20 cellular contexts compared by ENCODE assay signal in genomic region chr10:119504651-119505050, GRCh38. TPM values are rescaled to one million over a fixed set of nuclear protein-coding genes. Genes with fewer than 3 reads are reported as not detected.
DNase-seq lines count a peak whose midpoint lies in the region; ATAC-seq and TF ChIP-seq lines count a peak whose summit lies in the region.
"Had no signal": no experiment of that assay in that cellular context is flagged by ENCODE, and none has a peak within 500 bp of the region (broad histone marks: within the 10 kb centered on the region; RNA-seq: fewer than 3 reads in every experiment).

No MANE protein-coding gene starts in this region.

- H3K4me1 ChIP-seq in CD4-positive, CD25-positive, alpha-beta regulatory T cell (ENCODE audit: control insufficient read depth, insufficient read depth, low read length, poor library complexity, severe bottlenecking) = peaks cover 47% of the 10 kb centered on the region
- H3K4me1 ChIP-seq in neural progenitor cell = no peaks in the 10 kb centered on the region
- H3K4me1 ChIP-seq in ascending aorta = no peaks in the 10 kb centered on the region
- H3K4me1 ChIP-seq: lower lobe of right lung had no signal

- H3K27me3 Mint-ChIP-seq in CD4-positive, CD25-positive, alpha-beta regulatory T cell = no peaks in the 10 kb centered on the region
- H3K27me3 Mint-ChIP-seq in CD4-positive, alpha-beta T cell = no peaks in the 10 kb centered on the region
- no peaks in the 10 kb centered on the region for H3K27me3 Mint-ChIP-seq in activated naive CD8-positive, alpha-beta T cell treated with anti-CD3 and anti-CD28 coated beads for 36 hours
- H3K27me3 Mint-ChIP-seq in neural progenitor cell (ENCODE audit: insufficient read depth, low read depth) = peaks cover 9% of the 10 kb centered on the region

- TF ChIP-seq CTCF in CD4-positive, alpha-beta T cell (IDR thresholded peaks at IDR 0.05) = no peak
- TF ChIP-seq CTCF in neural progenitor cell (IDR thresholded peaks at IDR 0.05) (no peak), ascending aorta (IDR thresholded peaks at IDR 0.05) (no peak)

- no peak overlapping the region for H3K4me2 ChIP-seq in neural progenitor cell
- H3K4me2 ChIP-seq: KMS-11 had no signal

- no peak overlapping the region for H2AFZ ChIP-seq in neural progenitor cell (replicated peaks)

- peak overlapping the region in 1 of 4 donors; percentile 62 for H3K4me3 Mint-ChIP-seq in CD4-positive, CD25-positive, alpha-beta regulatory T cell
- peak overlapping the region; percentile 73 for H3K4me3 Mint-ChIP-seq in CD4-positive, alpha-beta T cell
- H3K4me3 Mint-ChIP-seq in activated naive CD8-positive, alpha-beta T cell treated with anti-CD3 and anti-CD28 coated beads for 36 hours = peak overlapping the region; percentile 51
- peak overlapping the region; percentile 60 for H3K4me3 Mint-ChIP-seq in neural progenitor cell
- H3K4me3 Mint-ChIP-seq: nephron had no signal

- H3K27ac ChIP-seq in CD4-positive, CD25-positive, alpha-beta regulatory T cell (ENCODE audit: insufficient read depth, low read length, poor library complexity, severe bottlenecking) = no peak overlapping the region
- H3K27ac ChIP-seq in CD4-positive, alpha-beta T cell (ENCODE audit: low read depth, low read length) = peak overlapping the region; percentile 62
- no peak overlapping the region for H3K27ac ChIP-seq in neural progenitor cell
- H3K27ac ChIP-seq in ascending aorta = no peak overlapping the region
- H3K27ac ChIP-seq: C4-2B, epithelial cell of prostate, KMS-11, lower lobe of right lung, suprapubic skin had no signal

- no peaks in the 10 kb centered on the region for H3K79me2 ChIP-seq in neural progenitor cell (ENCODE audit: low read depth)

- H4K20me1 ChIP-seq in neural progenitor cell (ENCODE audit: low read depth) = no peaks in the 10 kb centered on the region

- DNase-seq in CD4-positive, CD25-positive, alpha-beta regulatory T cell = no peak
- DNase-seq in CD4-positive, alpha-beta T cell = peak in 1 of 10 experiments; percentile 23
- no peak for DNase-seq in activated naive CD8-positive, alpha-beta T cell treated with anti-CD3 and anti-CD28 coated beads for 36 hours
- DNase-seq in neural progenitor cell (ENCODE audit: low spot score) (no peak), HPDE6-E6E7 (ENCODE audit: extremely low spot score) (no peak), inferior parietal cortex (ENCODE audit: extremely low spot score) (no peak), ascending aorta (ENCODE audit: low spot score in 2 of 2) (no peak)
- DNase-seq: kidney glomerular epithelial cell; lower lobe of right lung; NCI-H1417 treated with DMSO at 0.1 percent for 48 hours; NCI-H2081; NCI-H226; NCI-H69; stimulated activated CD4-positive, alpha-beta T cell treated with anti-CD3 and anti-CD28 coated beads, Interleukin-2, amount 100 ng/mL, for 48 hours; SW 1271 had no signal

- H3K36me3 Mint-ChIP-seq in CD4-positive, CD25-positive, alpha-beta regulatory T cell = peaks cover 33% of the 10 kb centered on the region
- H3K36me3 Mint-ChIP-seq in CD4-positive, alpha-beta T cell (ENCODE audit: low read depth) = peaks cover 86% of the 10 kb centered on the region
- peaks cover 81% of the 10 kb centered on the region for H3K36me3 Mint-ChIP-seq in activated naive CD8-positive, alpha-beta T cell treated with anti-CD3 and anti-CD28 coated beads for 36 hours
- H3K36me3 Mint-ChIP-seq in neural progenitor cell = no peaks in the 10 kb centered on the region

- H3K27me3 ChIP-seq in CD4-positive, CD25-positive, alpha-beta regulatory T cell (ENCODE audit: control insufficient read depth, insufficient read depth, low read length) = no peaks in the 10 kb centered on the region
- H3K27me3 ChIP-seq in CD4-positive, alpha-beta T cell (ENCODE audit: control insufficient read depth, insufficient read depth, low read length) = no peaks in the 10 kb centered on the region
- no peaks in the 10 kb centered on the region for H3K27me3 ChIP-seq in neural progenitor cell
- no peaks in the 10 kb centered on the region for H3K27me3 ChIP-seq in ascending aorta
- H3K27me3 ChIP-seq: suprapubic skin had no signal

- CTCF ChIA-PET in CD4-positive, alpha-beta T cell (lab: Charles Lee) = interaction anchor here (0.9 kb wide), 2 partner anchors 11 to 60 kb away, joined by 3 read pairs; no protein-coding TSS in a partner anchor

- H3K9me3 ChIP-seq in CD4-positive, CD25-positive, alpha-beta regulatory T cell (ENCODE audit: control insufficient read depth in 2 of 2, low read length in 2 of 2) = no peaks in the 10 kb centered on the region
- H3K9me3 ChIP-seq in CD4-positive, alpha-beta T cell (ENCODE audit: control insufficient read depth, low read length) = no peaks in the 10 kb centered on the region
- H3K9me3 ChIP-seq in neural progenitor cell (ENCODE audit: low read depth) (no peaks in the 10 kb centered on the region), ascending aorta (no peaks in the 10 kb centered on the region)
- H3K9me3 ChIP-seq: lower lobe of right lung, suprapubic skin had no signal

- no peak overlapping the region for H3K9ac ChIP-seq in neural progenitor cell
- H3K9ac ChIP-seq: KMS-11 had no signal

- H3K4me1 Mint-ChIP-seq in CD4-positive, CD25-positive, alpha-beta regulatory T cell = peaks cover 14 to 71% (median 45%) of the 10 kb centered on the region in 4 donors
- H3K4me1 Mint-ChIP-seq in CD4-positive, alpha-beta T cell (ENCODE audit: low read depth) = peaks cover 82% of the 10 kb centered on the region
- H3K4me1 Mint-ChIP-seq in activated naive CD8-positive, alpha-beta T cell treated with anti-CD3 and anti-CD28 coated beads for 36 hours = peaks cover 88% of the 10 kb centered on the region
- H3K4me1 Mint-ChIP-seq in neural progenitor cell = peaks cover 23% of the 10 kb centered on the region

- H3K4me3 ChIP-seq in CD4-positive, CD25-positive, alpha-beta regulatory T cell (ENCODE audit: low read depth, low read length) = no peak overlapping the region
- H3K4me3 ChIP-seq in neural progenitor cell (no peak overlapping the region), ascending aorta (no peak overlapping the region)
- H3K4me3 ChIP-seq: lower lobe of right lung, suprapubic skin had no signal

- ATAC-seq in CD4-positive, CD25-positive, alpha-beta regulatory T cell (ENCODE audit: low read depth in 2 of 2) = no peak
- no peak for ATAC-seq in CD4-positive, alpha-beta T cell (ENCODE audit: poor library complexity)
- ATAC-seq: lower lobe of right lung had no signal

- peaks cover 25% of the 10 kb centered on the region for H3K36me3 ChIP-seq in CD4-positive, CD25-positive, alpha-beta regulatory T cell (ENCODE audit: control insufficient read depth, insufficient read depth, low read length)
- H3K36me3 ChIP-seq in neural progenitor cell (no peaks in the 10 kb centered on the region), ascending aorta (no peaks in the 10 kb centered on the region)
- H3K36me3 ChIP-seq: lower lobe of right lung, suprapubic skin had no signal

- intact Hi-C loops in CD4-positive, alpha-beta T cell (cut with DNase I, micrococcal nuclease) = loop anchor here (5.0 to 10.0 kb wide), 3 partner anchors 38 to 150 kb away; partner anchors contain the start of genes BAG3 (in 1 of the 2), RGS10 (in 1 of the 2) and TIAL1 (in 1 of the 2)
- intact Hi-C loops in ascending aorta (cut with DNase I) = no loop called here

- H3K9me3 Mint-ChIP-seq in CD4-positive, CD25-positive, alpha-beta regulatory T cell = no peaks in the 10 kb centered on the region
- H3K9me3 Mint-ChIP-seq in CD4-positive, alpha-beta T cell = no peaks in the 10 kb centered on the region
- no peaks in the 10 kb centered on the region for H3K9me3 Mint-ChIP-seq in activated naive CD8-positive, alpha-beta T cell treated with anti-CD3 and anti-CD28 coated beads for 36 hours
- no peaks in the 10 kb centered on the region for H3K9me3 Mint-ChIP-seq in neural progenitor cell
- H3K9me3 Mint-ChIP-seq: nephron had no signal

- POLR2A ChIA-PET in CD4-positive, alpha-beta T cell (lab: Charles Lee) = interaction anchor here (0.6 to 2.1 kb wide), 5 partner anchors 13 to 409 kb away, joined by 3 to 16 read pairs (median 4); partner anchors contain the start of genes MCMBP and RGS10

- peak overlapping the region; percentile 89 to 97 (median 92) for H3K27ac Mint-ChIP-seq in CD4-positive, CD25-positive, alpha-beta regulatory T cell
- peak overlapping the region; percentile 99 for H3K27ac Mint-ChIP-seq in CD4-positive, alpha-beta T cell
- peak overlapping the region; percentile 99 for H3K27ac Mint-ChIP-seq in activated naive CD8-positive, alpha-beta T cell treated with anti-CD3 and anti-CD28 coated beads for 36 hours
- H3K27ac Mint-ChIP-seq in neural progenitor cell = no peak overlapping the region

- no peaks in the 10 kb centered on the region for H3F3A ChIP-seq in neural progenitor cell (ENCODE audit: low read depth)

RNA-seq across cellular contexts. Expression of gene RGS10, which starts 37.9 kb away (rescaled TPM):
- 85.7 TPM for total RNA-seq in CD4-positive, CD25-positive, alpha-beta regulatory T cell
- 100 to 1,000 TPM; 165 to 188 (median 183) TPM for polyA plus RNA-seq in CD4-positive, CD25-positive, alpha-beta regulatory T cell
- 100 to 1,000 TPM; 132 to 134 TPM for total RNA-seq in CD4-positive, alpha-beta T cell
- total RNA-seq in activated naive CD8-positive, alpha-beta T cell treated with anti-CD3 and anti-CD28 coated beads for 36 hours = 100 to 1,000 TPM; 273 to 294 TPM
- total RNA-seq in neural progenitor cell (ENCODE audit: low replicate concordance) = 8.4 and 12.0 TPM in 2 replicates
- 42.9 TPM for total RNA-seq in ascending aorta
